ENCODE assay signal across 17 cellular contexts in genomic region chr14:19771491-19771890, GRCh38. TPM values are rescaled to one million over a fixed set of nuclear protein-coding genes. Genes with fewer than 3 reads are reported as not detected.
"Had no signal": no experiment of that assay in that cellular context is flagged by ENCODE, and none has a peak within 500 bp of the region (broad histone marks: within the 10 kb centered on the region; RNA-seq: fewer than 3 reads in every experiment).

No MANE protein-coding gene starts in this region.

RNA-seq across cellular contexts. Expression of gene OR4M1, which starts 1.8 kb away (rescaled TPM):
- total RNA-seq: colonic mucosa, dermis microvascular lymphatic vessel endothelial cell, endodermal cell, esophagus mucosa, esophagus squamous epithelium, gastrocnemius medialis, glomerular endothelial cell, heart right ventricle, kidney epithelial cell, left cardiac atrium, left lung, left ventricle myocardium superior, lower leg skin, lung, mammary epithelial cell, mucosa of gallbladder had no signal

RNA-seq across cellular contexts. Expression of gene OR4Q3, which starts 28.1 kb away (rescaled TPM):
- total RNA-seq: colonic mucosa, dermis microvascular lymphatic vessel endothelial cell, endodermal cell, esophagus mucosa, esophagus squamous epithelium, gastrocnemius medialis, glomerular endothelial cell, heart right ventricle, kidney epithelial cell, left cardiac atrium, left lung, left ventricle myocardium superior, lower leg skin, lung, mammary epithelial cell, mononuclear cell, mucosa of gallbladder had no signal

RNA-seq across cellular contexts. Expression of gene OR4N2, which starts 32.1 kb away (rescaled TPM):
- total RNA-seq: colonic mucosa, dermis microvascular lymphatic vessel endothelial cell, endodermal cell, esophagus mucosa, esophagus squamous epithelium, gastrocnemius medialis, glomerular endothelial cell, heart right ventricle, kidney epithelial cell, left cardiac atrium, left lung, left ventricle myocardium superior, lower leg skin, lung, mammary epithelial cell, mononuclear cell, mucosa of gallbladder had no signal

RNA-seq across cellular contexts. Expression of gene OR11H2, which starts 57.8 kb away (rescaled TPM):
- total RNA-seq: colonic mucosa, dermis microvascular lymphatic vessel endothelial cell, endodermal cell, esophagus mucosa, esophagus squamous epithelium, gastrocnemius medialis, glomerular endothelial cell, heart right ventricle, kidney epithelial cell, left cardiac atrium, left lung, left ventricle myocardium superior, lower leg skin, lung, mammary epithelial cell, mononuclear cell, mucosa of gallbladder had no signal
